15 cellular contexts compared by ENCODE assay signal in the genomic region with DNA sequence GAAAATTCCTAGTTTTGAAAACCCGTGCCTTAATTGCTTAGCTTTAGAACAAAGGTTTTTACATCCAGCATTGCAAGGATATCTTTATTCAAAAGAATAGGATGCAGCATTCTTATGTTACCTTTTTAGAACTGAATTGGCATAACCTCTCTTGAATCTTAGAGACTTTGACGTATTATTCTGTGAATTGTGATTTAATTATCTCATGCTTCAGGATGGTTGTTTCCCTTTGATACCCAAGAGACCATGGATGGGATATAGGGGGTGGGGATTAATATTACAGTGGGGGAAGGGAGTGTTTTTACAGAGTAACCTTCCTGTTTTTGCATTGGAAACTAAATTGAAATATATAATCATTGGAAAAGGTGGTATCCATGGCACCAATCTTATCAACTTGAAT.
"Had no signal": no experiment of that assay in that cellular context is flagged by ENCODE, and none has a peak within 500 bp of the region (broad histone marks: within the 10 kb centered on the region; RNA-seq: fewer than 3 reads in every experiment).

No MANE protein-coding gene starts in this region.

- H3K27me3 ChIP-seq: colonic mucosa, esophagus muscularis mucosa, right lobe of liver, spleen, testis, upper lobe of left lung had no signal

- H3K36me3 ChIP-seq: colonic mucosa, esophagus muscularis mucosa, right lobe of liver, spleen, upper lobe of left lung had no signal

- ATAC-seq: left lobe of liver; mucosa of descending colon; naive thymus-derived CD8-positive, alpha-beta T cell; psoas muscle; right lobe of liver; stimulated activated naive CD8-positive, alpha-beta T cell treated with anti-CD3 and anti-CD28 coated beads, Interleukin-15, amount 100 ng/mL, for 72 hours had no signal

- H3K27ac Mint-ChIP-seq: activated B cell treated with CpG ODN at 0.5 μM for 24 hours; activated CD4-positive, alpha-beta T cell treated with anti-CD3 and anti-CD28 coated beads, Interleukin-2, amount 10 ng/mL, durations not matched to agents 24 days and 14 days; naive thymus-derived CD8-positive, alpha-beta T cell; stimulated activated naive CD8-positive, alpha-beta T cell treated with anti-CD3 and anti-CD28 coated beads, Interleukin-15, amount 100 ng/mL, for 72 hours had no signal

- H3K4me3 ChIP-seq: colonic mucosa, esophagus muscularis mucosa, mucosa of descending colon, psoas muscle, right lobe of liver, spleen, testis, upper lobe of left lung had no signal

- H3K27ac ChIP-seq: colonic mucosa, esophagus muscularis mucosa, psoas muscle, right lobe of liver, spleen, testis, upper lobe of left lung had no signal

- H3K9me3 ChIP-seq: colonic mucosa, esophagus muscularis mucosa, mucosa of descending colon, psoas muscle, right lobe of liver, testis, upper lobe of left lung had no signal

- H3K4me1 ChIP-seq: colonic mucosa had no signal

- H3K27me3 Mint-ChIP-seq: activated B cell treated with CpG ODN at 0.5 μM for 24 hours had no signal

- H3K4me1 Mint-ChIP-seq: activated CD4-positive, alpha-beta T cell treated with anti-CD3 and anti-CD28 coated beads, Interleukin-2, amount 10 ng/mL, durations not matched to agents 24 days and 14 days; stimulated activated naive CD8-positive, alpha-beta T cell treated with anti-CD3 and anti-CD28 coated beads, Interleukin-15, amount 100 ng/mL, for 72 hours had no signal

- H3K4me3 Mint-ChIP-seq: activated B cell treated with CpG ODN at 0.5 μM for 24 hours; activated CD4-positive, alpha-beta T cell treated with anti-CD3 and anti-CD28 coated beads, Interleukin-2, amount 10 ng/mL, durations not matched to agents 24 days and 14 days; naive thymus-derived CD8-positive, alpha-beta T cell; stimulated activated naive CD8-positive, alpha-beta T cell treated with anti-CD3 and anti-CD28 coated beads, Interleukin-15, amount 100 ng/mL, for 72 hours had no signal

- DNase-seq: activated B cell treated with CpG ODN at 0.5 μM for 24 hours; activated CD4-positive, alpha-beta T cell treated with anti-CD3 and anti-CD28 coated beads, Interleukin-2, amount 10 ng/mL, durations not matched to agents 24 days and 14 days; activated CD8-positive, alpha-beta memory T cell treated with anti-CD3 and anti-CD28 coated beads for 24 hours; colonic mucosa; mucosa of descending colon; naive thymus-derived CD8-positive, alpha-beta T cell; psoas muscle; right lobe of liver; spleen; stimulated activated naive CD8-positive, alpha-beta T cell treated with anti-CD3 and anti-CD28 coated beads, Interleukin-15, amount 100 ng/mL, for 72 hours; T-helper 2 cell; testis; upper lobe of left lung had no signal
